8 cellular contexts compared by ENCODE assay signal in the genomic region with DNA sequence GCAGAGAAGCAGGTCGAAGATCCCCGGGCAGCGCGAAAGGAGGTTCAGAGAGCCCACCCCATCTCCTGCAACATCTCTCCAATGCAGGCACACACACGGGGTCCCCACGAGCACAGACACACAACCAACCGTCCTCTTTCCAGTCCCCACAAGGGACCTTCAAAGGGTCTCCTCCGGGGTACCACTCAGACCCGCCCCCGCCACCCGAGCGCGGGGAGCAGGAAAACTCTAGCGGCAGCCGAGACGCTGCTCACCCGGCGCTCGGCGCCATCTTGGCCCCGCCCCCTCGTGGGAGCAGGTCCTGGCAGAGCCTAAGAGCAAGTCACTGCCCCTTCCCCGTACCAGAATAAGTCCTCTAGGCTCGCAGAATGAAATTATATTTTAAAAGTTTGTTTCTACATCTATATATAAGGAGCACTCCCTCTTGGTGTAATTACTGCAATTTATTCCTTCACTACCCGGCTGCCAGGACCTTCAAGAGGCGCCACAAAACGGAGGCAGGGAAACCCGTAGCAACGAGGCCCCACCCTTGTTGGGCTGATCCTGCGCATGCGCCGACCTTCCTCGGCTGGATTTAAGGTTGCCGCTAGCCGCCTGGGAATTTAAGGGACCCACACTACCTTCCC. TPM values are rescaled to one million over a fixed set of nuclear protein-coding genes. Genes with fewer than 3 reads are reported as not detected.
DNase-seq lines count a peak whose midpoint lies in the region; ATAC-seq and TF ChIP-seq lines count a peak whose summit lies in the region.

A gene with protein sequence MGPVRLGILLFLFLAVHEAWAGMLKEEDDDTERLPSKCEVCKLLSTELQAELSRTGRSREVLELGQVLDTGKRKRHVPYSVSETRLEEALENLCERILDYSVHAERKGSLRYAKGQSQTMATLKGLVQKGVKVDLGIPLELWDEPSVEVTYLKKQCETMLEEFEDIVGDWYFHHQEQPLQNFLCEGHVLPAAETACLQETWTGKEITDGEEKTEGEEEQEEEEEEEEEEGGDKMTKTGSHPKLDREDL (plus strand): TSS at position 560 of the 626 bp plus-strand sequence. CDS start 111 bp downstream, outside the sequence.
A gene (minus strand): TSS at position 284 of the 626 bp plus-strand sequence. CDS start 5,149 bp downstream, outside the sequence.

- intact Hi-C loops in PC-9 (cut with micrococcal nuclease; ENCODE audit: unreplicated experiment), result loop anchor here (1.0 kb wide), 1 partner anchor 18 kb away; a partner anchor contains a TSS

- POLR2A ChIA-PET in PC-9 (lab: Charles Lee; ENCODE audit: unreplicated experiment), result no interaction called here

- ATAC-seq in GM21576 (IDR thresholded peaks at IDR 0.05; ENCODE audit: unreplicated experiment), result peak; percentile 65

- CTCF ChIA-PET in PC-9 (lab: Charles Lee), result no interaction called here

- H4K20me1 ChIP-seq in PC-9 (ENCODE audit: insufficient read depth), result no peaks in the 10 kb centered on the region

- no peak for TF ChIP-seq CTCF in PC-9 (conservative IDR thresholded peaks at IDR 0.05)

- no peaks in the 10 kb centered on the region for H3K79me2 ChIP-seq in PC-9 (ENCODE audit: low read depth)

- peaks cover 5% of the 10 kb centered on the region; the same call in 1 of the 2 replicates for H3K4me1 ChIP-seq in PC-9 (replicated peaks; ENCODE audit: insufficient read depth)
- H3K4me1 ChIP-seq in muscle layer of colon (ENCODE audit: insufficient read depth, low read length), result peaks cover 16% of the 10 kb centered on the region

- H3K27ac ChIP-seq in PC-9 (peak within 1 kb of the TSS; percentile 52), muscle layer of colon (ENCODE audit: low read depth, low read length) (peak within 1 kb of the TSS; percentile 80)

- no peaks in the 10 kb centered on the region for H3K9me3 ChIP-seq in PC-9 (ENCODE audit: insufficient read depth, low read depth)
- H3K9me3 ChIP-seq in muscle layer of colon (ENCODE audit: low read length), result no peaks in the 10 kb centered on the region

- no peaks in the 10 kb centered on the region for H3K36me3 ChIP-seq in PC-9 (ENCODE audit: low read depth)
- peaks cover 17% of the 10 kb centered on the region for H3K36me3 ChIP-seq in muscle layer of colon (ENCODE audit: insufficient read depth, low read length)

- H3K4me2 ChIP-seq in PC-9, result peak within 1 kb of the TSS; percentile 87

- no peaks in the 10 kb centered on the region; the same call in 1 of the 2 replicates for H3F3A ChIP-seq in PC-9 (ENCODE audit: insufficient read depth, low read depth)

- H3K4me3 ChIP-seq in PC-9 (peak within 1 kb of the TSS; percentile 76), muscle layer of colon (ENCODE audit: low read depth in 1 of 2, low read length in 2 of 2) (peak within 1 kb of the TSS; percentile 75 to 97)

- DNase-seq in DMS153 treated with DMSO at 0.1 percent for 48 hours (lab: John Stamatoyannopoulos, UW; ENCODE audit: unreplicated experiment), result peak; percentile 93
- peak; percentile 96 for DNase-seq in KBM-7
- peak; percentile 86 to 96 for DNase-seq in PC-9
- peak; percentile 94 for DNase-seq in activated T-cell treated with anti-CD3 and anti-CD28 coated beads, Interleukin-2, amount 50 U/mL, for 1 hour
- peak; percentile 96 to 98 for DNase-seq in erythroblast (lab: John Stamatoyannopoulos, UW)
- peak; percentile 91 to 92 for DNase-seq in stimulated activated CD8-positive, alpha-beta memory T cell treated with anti-CD3 and anti-CD28 coated beads, Interleukin-7, amount 100 ng/mL, for 1 hour (ENCODE audit: low read depth in 2 of 2)

- in situ Hi-C loops in KBM-7 (cut with MboI; ENCODE audit: low pct_unique_long_range_greater_than_20kb, low sequenced_read_pairs), result no loop called here

- H3K9ac ChIP-seq in muscle layer of colon (ENCODE audit: low read length), result peak within 1 kb of the TSS; percentile 59

- no TSS peak for BruUV-seq in PC-9 (replicated peaks; lab: Mats Ljungman, UMichigan)

- H3K27me3 ChIP-seq in PC-9 (ENCODE audit: insufficient read depth, low read depth) (no peaks in the 10 kb centered on the region), muscle layer of colon (ENCODE audit: control insufficient read depth in 1 of 2, insufficient read depth in 2 of 2, low read length in 2 of 2) (no peaks in the 10 kb centered on the region)

- TF ChIP-seq POLR2A in erythroblast (IDR thresholded peaks at IDR 0.05; ENCODE audit: low read length), result peak; percentile 77

- H3K9me2 ChIP-seq in PC-9 (ENCODE audit: insufficient read depth), result no peaks in the 10 kb centered on the region

- peak within 1 kb of the TSS; percentile 89 for H2AFZ ChIP-seq in PC-9

RNA-seq across cellular contexts. Expression of the first gene that starts in this region (rescaled TPM):
- 10.3 and 10.5 TPM in 2 replicates for total RNA-seq in PC-9 (2021)

RNA-seq across cellular contexts. Expression of the second gene that starts in this region (rescaled TPM):
- total RNA-seq in PC-9 (2021), result 91.4 and 108 TPM in 2 replicates

Comparison
In these comparisons a context has a peak if more than half of its experiments do, and no peak if none do; other contexts are left out.
1. Peak in every context shown above with its lines: DNase-seq, ATAC-seq, H3K4me3 ChIP-seq and H3K27ac ChIP-seq.